17 cellular contexts compared by ENCODE assay signal in the genomic region with DNA sequence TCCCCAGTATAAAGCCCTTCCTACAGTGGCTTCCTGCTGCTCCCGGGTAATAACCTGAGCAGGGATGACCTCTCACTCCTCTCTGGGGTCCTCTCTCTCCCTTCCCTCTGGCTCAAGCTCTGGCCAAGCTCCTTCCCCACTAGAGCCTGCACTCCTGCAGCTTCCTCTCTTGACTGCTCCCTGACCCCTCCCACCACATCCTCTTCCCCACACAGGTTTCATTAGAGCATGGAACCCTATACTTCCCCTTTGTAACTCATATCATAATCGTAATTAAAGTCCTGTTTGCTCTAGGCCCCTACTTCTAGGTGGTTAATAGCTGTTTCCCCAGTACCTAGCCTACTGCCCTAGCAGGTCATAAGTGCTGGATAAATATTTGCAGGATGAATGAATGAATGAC.
DNase-seq lines count a peak whose midpoint lies in the region; ATAC-seq and TF ChIP-seq lines count a peak whose summit lies in the region.
"Had no signal": no experiment of that assay in that cellular context is flagged by ENCODE, and none has a peak within 500 bp of the region (broad histone marks: within the 10 kb centered on the region; RNA-seq: fewer than 3 reads in every experiment).

No MANE protein-coding gene starts in this region.

- H3K36me3 Mint-ChIP-seq in activated B cell treated with CpG ODN at 0.5 μM for 24 hours (ENCODE audit: low read depth) = no peaks in the 10 kb centered on the region
- H3K36me3 Mint-ChIP-seq in endodermal cell (ENCODE audit: low read depth) = peaks cover 7% of the 10 kb centered on the region

- DNase-seq in NCI-H510A treated with DMSO at 0.1 percent for 48 hours (lab: John Stamatoyannopoulos, UW) (peak; percentile 5), NCI-H510A (lab: John Stamatoyannopoulos, UW) (no peak), NAMALWA (ENCODE audit: low spot score) (peak; percentile 5), activated B cell treated with CpG ODN at 0.5 μM for 24 hours (no peak), suprapubic skin (ENCODE audit: low spot score in 2 of 2) (no peak), A172 (ENCODE audit: low spot score) (no peak), endodermal cell (no peak)
- DNase-seq: activated CD4-positive, CD25-positive, alpha-beta regulatory T cell treated with anti-CD3 and anti-CD28 coated beads, Interleukin-2, amount 50 U/mL, for 72 hours; Calu3; hypothalamus; NCI-H446 treated with DMSO at 0.1 percent for 48 hours had no signal

- H3K9me3 ChIP-seq in suprapubic skin = no peaks in the 10 kb centered on the region
- H3K9me3 ChIP-seq in endodermal cell (ENCODE audit: control insufficient read depth, low read length) = peaks cover 9% of the 10 kb centered on the region

- no peaks in the 10 kb centered on the region for H3K27me3 Mint-ChIP-seq in activated B cell treated with CpG ODN at 0.5 μM for 24 hours
- no peaks in the 10 kb centered on the region for H3K27me3 Mint-ChIP-seq in endodermal cell (ENCODE audit: insufficient read depth)
- H3K27me3 Mint-ChIP-seq: central memory CD8-positive, alpha-beta T cell had no signal

- H3K27ac Mint-ChIP-seq in activated B cell treated with CpG ODN at 0.5 μM for 24 hours (no peak overlapping the region), endodermal cell (no peak overlapping the region)

- 73% methylated on average over 2 of the region's 2 CpGs for WGBS in suprapubic skin
- whole genome bisulfite sequencing in endodermal cell (ENCODE audit: insufficient coverage in 1 of 2, insufficient read length in 1 of 2), 2 experiments = 93 to 100% methylated on average over 1 to 2 of the region's 2 CpGs

- H3K36me3 ChIP-seq in suprapubic skin (no peaks in the 10 kb centered on the region), endodermal cell (ENCODE audit: control insufficient read depth, insufficient read depth, low read length) (peaks cover 4% of the 10 kb centered on the region)

- peaks cover 8% of the 10 kb centered on the region for H3K9me3 Mint-ChIP-seq in activated B cell treated with CpG ODN at 0.5 μM for 24 hours
- peaks cover 7% of the 10 kb centered on the region for H3K9me3 Mint-ChIP-seq in endodermal cell
- H3K9me3 Mint-ChIP-seq: central memory CD8-positive, alpha-beta T cell had no signal

- TF ChIP-seq CTCF in activated B cell treated with CpG ODN at 0.5 μM for 24 hours (IDR thresholded peaks at IDR 0.05) (no peak), suprapubic skin (IDR thresholded peaks at IDR 0.05) (no peak), endodermal cell (conservative IDR thresholded peaks at IDR 0.05) (no peak)

- H3K27ac ChIP-seq in suprapubic skin (peak overlapping the region; percentile 19), endodermal cell (ENCODE audit: low read depth, low read length) (no peak overlapping the region)
- H3K27ac ChIP-seq: A549, epithelial cell of prostate, SK-N-MC had no signal

- CTCF ChIA-PET in activated B cell treated with CpG ODN at 0.5 μM for 24 hours (lab: Charles Lee) = no interaction called here

- no peaks in the 10 kb centered on the region for H3K27me3 ChIP-seq in suprapubic skin
- no peaks in the 10 kb centered on the region for H3K27me3 ChIP-seq in endodermal cell (ENCODE audit: control insufficient read depth, insufficient read depth, low read length, poor library complexity, severe bottlenecking)

- POLR2A ChIA-PET in activated B cell treated with CpG ODN at 0.5 μM for 24 hours (lab: Charles Lee) = no interaction called here

- TF ChIP-seq POLR2A in suprapubic skin (IDR thresholded peaks at IDR 0.05) = no peak

- H3K4me3 Mint-ChIP-seq in activated B cell treated with CpG ODN at 0.5 μM for 24 hours (no peak overlapping the region), endodermal cell (no peak overlapping the region)
- H3K4me3 Mint-ChIP-seq: central memory CD8-positive, alpha-beta T cell had no signal

- H3K4me3 ChIP-seq in suprapubic skin (no peak overlapping the region), endodermal cell (ENCODE audit: low read length) (no peak overlapping the region)
- H3K4me3 ChIP-seq: A549, lung, SK-N-MC had no signal

- no peak overlapping the region for H3K9ac ChIP-seq in endodermal cell (ENCODE audit: extremely low read depth, low read length, poor library complexity, severe bottlenecking)

- peak; percentile 57 for ATAC-seq in activated B cell treated with CpG ODN at 0.5 μM for 24 hours (ENCODE audit: low read depth)
- ATAC-seq in activated CD4-positive, CD25-positive, alpha-beta regulatory T cell treated with anti-CD3 and anti-CD28 coated beads, Interleukin-2, amount 50 U/mL, for 24 hours = no peak
- ATAC-seq: A549 had no signal

- H3K4me1 Mint-ChIP-seq in activated B cell treated with CpG ODN at 0.5 μM for 24 hours (peaks cover 11% of the 10 kb centered on the region), endodermal cell (no peaks in the 10 kb centered on the region)

- H3K4me1 ChIP-seq in suprapubic skin (peaks cover 13% of the 10 kb centered on the region), endodermal cell (ENCODE audit: control insufficient read depth, insufficient read depth, low read length) (no peaks in the 10 kb centered on the region)
- H3K4me1 ChIP-seq: A549 had no signal

- TF ChIP-seq EP300 in suprapubic skin (IDR thresholded peaks at IDR 0.05) = no peak

- intact Hi-C loops in activated B cell treated with CpG ODN at 0.5 μM for 24 hours (cut with micrococcal nuclease) = no loop called here

Comparison
In these comparisons a context has a peak if more than half of its experiments do, and no peak if none do; other contexts are left out.
1. DNase-seq: peak in NCI-H510A treated with DMSO at 0.1 percent for 48 hours (single experiment) and NAMALWA (single experiment); none in NCI-H510A (single experiment), activated B cell treated with CpG ODN at 0.5 μM for 24 hours (single experiment), suprapubic skin (0 of 2), A172 (single experiment) and endodermal cell (single experiment).